19 cellular contexts compared by ENCODE assay signal in the genomic region with DNA sequence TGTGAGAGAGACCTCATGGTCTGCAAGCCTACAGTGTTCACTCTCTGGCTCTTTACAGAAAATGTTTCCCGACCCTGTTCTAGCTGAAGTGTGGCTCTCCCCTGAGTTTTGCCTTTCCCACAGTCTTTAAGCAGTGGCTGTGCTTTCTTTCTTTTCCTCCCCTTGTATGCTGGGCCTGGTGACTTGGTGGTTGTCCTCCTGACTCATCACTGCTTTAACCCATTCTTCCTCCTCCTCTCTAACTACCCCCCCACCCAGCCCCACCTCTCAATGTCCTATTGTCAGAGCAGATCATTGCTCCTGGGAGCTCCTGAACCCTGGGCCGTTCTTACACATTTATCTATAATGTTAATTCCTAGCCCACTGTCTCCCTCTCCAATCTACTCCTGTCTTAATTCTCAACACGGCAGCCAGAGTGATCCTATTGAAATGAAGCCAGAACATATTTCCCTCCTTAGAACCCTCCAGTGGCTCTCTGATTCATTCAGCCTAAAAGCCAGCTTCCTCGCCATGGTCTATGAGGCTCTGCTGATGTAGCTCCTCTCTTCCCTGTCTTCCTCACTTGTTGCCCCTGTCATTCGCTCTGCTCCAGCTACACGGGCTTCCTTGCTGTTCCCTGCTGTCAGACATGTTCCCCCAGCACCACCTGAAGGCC. TPM values are rescaled to one million over a fixed set of nuclear protein-coding genes. Genes with fewer than 3 reads are reported as not detected.
A peak's percentile ranks its signal among the peaks of the same experiment; 100 is the strongest.
DNase-seq lines count a peak whose midpoint lies in the region; ATAC-seq and TF ChIP-seq lines count a peak whose summit lies in the region.
"Had no signal": no experiment of that assay in that cellular context is flagged by ENCODE, and none has a peak within 500 bp of the region (broad histone marks: within the 10 kb centered on the region; RNA-seq: fewer than 3 reads in every experiment).

No MANE protein-coding gene starts in this region.

- no peaks in the 10 kb centered on the region for H3K9me3 ChIP-seq in breast epithelium
- H3K9me3 ChIP-seq: BLaER1, body of pancreas, Peyer's patch, transverse colon had no signal

- H3K4me3 ChIP-seq in breast epithelium: no peak overlapping the region
- H3K4me3 ChIP-seq: BLaER1, body of pancreas, Peyer's patch, skin epidermis, transverse colon had no signal

- H3K27me3 Mint-ChIP-seq in activated CD4-positive, alpha-beta T cell treated with anti-CD3 and anti-CD28 coated beads, Interleukin-2, amount 10 ng/mL, durations not matched to agents 24 days and 14 days: no peaks in the 10 kb centered on the region
- H3K27me3 Mint-ChIP-seq in activated T-helper 17 cell treated with anti-CD3 and anti-CD28 coated beads, Interleukin-2, amount 50 U/mL, for 72 hours: no peaks in the 10 kb centered on the region
- H3K27me3 Mint-ChIP-seq in immature natural killer cell (ENCODE audit: low read depth in 3 of 3): peaks cover 1 to 3% (median 1%) of the 10 kb centered on the region in 3 donors
- no peaks in the 10 kb centered on the region for H3K27me3 Mint-ChIP-seq in stimulated activated memory B cell treated with anti-CD40 and anti-IgM and Interleukin-4, amounts not matched to agents 10 μg/mL and 1 μg/mL and 100 μg/mL, for 72 hours

- TF ChIP-seq CTCF in breast epithelium (IDR thresholded peaks at IDR 0.05): no peak

- TF ChIP-seq POLR2A in breast epithelium (IDR thresholded peaks at IDR 0.05): no peak

- peak overlapping the region; percentile 16 for H3K27ac Mint-ChIP-seq in activated CD4-positive, alpha-beta T cell treated with anti-CD3 and anti-CD28 coated beads, Interleukin-2, amount 10 ng/mL, durations not matched to agents 24 days and 14 days
- peak overlapping the region; percentile 25 for H3K27ac Mint-ChIP-seq in activated T-helper 17 cell treated with anti-CD3 and anti-CD28 coated beads, Interleukin-2, amount 50 U/mL, for 72 hours
- H3K27ac Mint-ChIP-seq in immature natural killer cell: peak overlapping the region in 5 of 6 donors; percentile 15 to 67 (median 62)
- peak overlapping the region; percentile 89 for H3K27ac Mint-ChIP-seq in stimulated activated memory B cell treated with anti-CD40 and anti-IgM and Interleukin-4, amounts not matched to agents 10 μg/mL and 1 μg/mL and 100 μg/mL, for 72 hours

- peak; percentile 40 for DNase-seq in activated CD4-positive, alpha-beta T cell treated with anti-CD3 and anti-CD28 coated beads, Interleukin-2, amount 10 ng/mL, durations not matched to agents 24 days and 14 days
- no peak for DNase-seq in activated CD4-positive, alpha-beta T cell treated with anti-CD3 and anti-CD28 coated beads for 1 hour
- DNase-seq in immature natural killer cell: no peak
- no peak for DNase-seq in NCI-H510A treated with DMSO at 0.1 percent for 48 hours (lab: John Stamatoyannopoulos, UW)
- no peak for DNase-seq in breast epithelium (ENCODE audit: low spot score in 2 of 2)
- DNase-seq: 8988T; activated effector memory CD4-positive, alpha-beta T cell treated with anti-CD3 and anti-CD28 coated beads, Interleukin-2, amount 50 U/mL, for 16 hours; body of pancreas; DMS79; NCI-H1092 treated with DMSO at 0.1 percent for 48 hours; Peyer's patch; SW 1271; transverse colon had no signal

- no peak overlapping the region for H3K27ac ChIP-seq in breast epithelium
- H3K27ac ChIP-seq: BLaER1, body of pancreas, parathyroid adenoma, Peyer's patch, skin epidermis, transverse colon had no signal

- no peaks in the 10 kb centered on the region for H3K36me3 ChIP-seq in breast epithelium

- peaks cover 3% of the 10 kb centered on the region for H3K4me1 Mint-ChIP-seq in activated CD4-positive, alpha-beta T cell treated with anti-CD3 and anti-CD28 coated beads, Interleukin-2, amount 10 ng/mL, durations not matched to agents 24 days and 14 days
- no peaks in the 10 kb centered on the region for H3K4me1 Mint-ChIP-seq in activated T-helper 17 cell treated with anti-CD3 and anti-CD28 coated beads, Interleukin-2, amount 50 U/mL, for 72 hours
- H3K4me1 Mint-ChIP-seq in immature natural killer cell: peaks cover 1 to 19% of the 10 kb centered on the region in 2 donors
- peaks cover 30% of the 10 kb centered on the region for H3K4me1 Mint-ChIP-seq in stimulated activated memory B cell treated with anti-CD40 and anti-IgM and Interleukin-4, amounts not matched to agents 10 μg/mL and 1 μg/mL and 100 μg/mL, for 72 hours

- intact Hi-C loops in activated CD4-positive, alpha-beta T cell treated with anti-CD3 and anti-CD28 coated beads, Interleukin-2, amount 10 ng/mL, durations not matched to agents 24 days and 14 days (cut with micrococcal nuclease): no loop called here
- intact Hi-C loops in breast epithelium (cut with DNase I; ENCODE audit: low total_unique reads): no loop called here

- H3K4me3 Mint-ChIP-seq in activated CD4-positive, alpha-beta T cell treated with anti-CD3 and anti-CD28 coated beads, Interleukin-2, amount 10 ng/mL, durations not matched to agents 24 days and 14 days: no peak overlapping the region
- no peak overlapping the region for H3K4me3 Mint-ChIP-seq in activated T-helper 17 cell treated with anti-CD3 and anti-CD28 coated beads, Interleukin-2, amount 50 U/mL, for 72 hours
- no peak overlapping the region for H3K4me3 Mint-ChIP-seq in immature natural killer cell
- H3K4me3 Mint-ChIP-seq in stimulated activated memory B cell treated with anti-CD40 and anti-IgM and Interleukin-4, amounts not matched to agents 10 μg/mL and 1 μg/mL and 100 μg/mL, for 72 hours: no peak overlapping the region

- peaks cover 0 to 4% of the 10 kb centered on the region in 2 donors for H3K4me1 ChIP-seq in breast epithelium

- no peaks in the 10 kb centered on the region for H3K9me3 Mint-ChIP-seq in activated CD4-positive, alpha-beta T cell treated with anti-CD3 and anti-CD28 coated beads, Interleukin-2, amount 10 ng/mL, durations not matched to agents 24 days and 14 days
- H3K9me3 Mint-ChIP-seq in activated T-helper 17 cell treated with anti-CD3 and anti-CD28 coated beads, Interleukin-2, amount 50 U/mL, for 72 hours: no peaks in the 10 kb centered on the region
- no peaks in the 10 kb centered on the region for H3K9me3 Mint-ChIP-seq in immature natural killer cell
- no peaks in the 10 kb centered on the region for H3K9me3 Mint-ChIP-seq in stimulated activated memory B cell treated with anti-CD40 and anti-IgM and Interleukin-4, amounts not matched to agents 10 μg/mL and 1 μg/mL and 100 μg/mL, for 72 hours

- no peak for ATAC-seq in activated T-helper 17 cell treated with anti-CD3 and anti-CD28 coated beads, Interleukin-2, amount 50 U/mL, for 72 hours (replicated peaks)
- ATAC-seq in stimulated activated memory B cell treated with anti-CD40 and anti-IgM and Interleukin-4, amounts not matched to agents 10 μg/mL and 1 μg/mL and 100 μg/mL, for 72 hours: no peak
- ATAC-seq in GM18498 (IDR thresholded peaks at IDR 0.05; ENCODE audit: unreplicated experiment): no peak
- ATAC-seq: body of pancreas had no signal

- peaks cover 45% of the 10 kb centered on the region for H3K36me3 Mint-ChIP-seq in activated CD4-positive, alpha-beta T cell treated with anti-CD3 and anti-CD28 coated beads, Interleukin-2, amount 10 ng/mL, durations not matched to agents 24 days and 14 days (ENCODE audit: low read depth)
- peaks cover 84% of the 10 kb centered on the region for H3K36me3 Mint-ChIP-seq in activated T-helper 17 cell treated with anti-CD3 and anti-CD28 coated beads, Interleukin-2, amount 50 U/mL, for 72 hours (ENCODE audit: low read depth)
- peaks cover 9 to 33% (median 15%) of the 10 kb centered on the region in 3 donors for H3K36me3 Mint-ChIP-seq in immature natural killer cell
- peaks cover 26% of the 10 kb centered on the region for H3K36me3 Mint-ChIP-seq in stimulated activated memory B cell treated with anti-CD40 and anti-IgM and Interleukin-4, amounts not matched to agents 10 μg/mL and 1 μg/mL and 100 μg/mL, for 72 hours

- H3K27me3 ChIP-seq in breast epithelium: no peaks in the 10 kb centered on the region
- H3K27me3 ChIP-seq: BLaER1, body of pancreas, Peyer's patch, transverse colon had no signal

RNA-seq across cellular contexts. Expression of a gene that starts 55.0 kb away (rescaled TPM):
- total RNA-seq in activated CD4-positive, alpha-beta T cell treated with anti-CD3 and anti-CD28 coated beads, Interleukin-2, amount 10 ng/mL, durations not matched to agents 24 days and 14 days: 33.3 and 35.1 TPM in 2 replicates
- 10 to 100 TPM; 19.5 to 36.1 TPM for total RNA-seq in activated T-helper 17 cell treated with anti-CD3 and anti-CD28 coated beads, Interleukin-2, amount 50 U/mL, for 72 hours
- polyA plus RNA-seq in immature natural killer cell: 10 to 100 TPM in 1 of 3 donors, 1 to 10 TPM in 2; 2.2 to 13.0 (median 9.6) TPM
- total RNA-seq in breast epithelium: 10 to 100 TPM; 14.1 to 49.2 (median 32.1) TPM

Comparison
In these comparisons a context has a peak if more than half of its experiments do, and no peak if none do; other contexts are left out.
1. H3K27ac Mint-ChIP-seq: peak in every context shown above with its lines; median percentile 89 in stimulated activated memory B cell treated with anti-CD40 and anti-IgM and Interleukin-4, amounts not matched to agents 10 μg/mL and 1 μg/mL and 100 μg/mL, for 72 hours; 62 in immature natural killer cell; 25 in activated T-helper 17 cell treated with anti-CD3 and anti-CD28 coated beads, Interleukin-2, amount 50 U/mL, for 72 hours; 16 in activated CD4-positive, alpha-beta T cell treated with anti-CD3 and anti-CD28 coated beads, Interleukin-2, amount 10 ng/mL, durations not matched to agents 24 days and 14 days.